In the genomic region with DNA sequence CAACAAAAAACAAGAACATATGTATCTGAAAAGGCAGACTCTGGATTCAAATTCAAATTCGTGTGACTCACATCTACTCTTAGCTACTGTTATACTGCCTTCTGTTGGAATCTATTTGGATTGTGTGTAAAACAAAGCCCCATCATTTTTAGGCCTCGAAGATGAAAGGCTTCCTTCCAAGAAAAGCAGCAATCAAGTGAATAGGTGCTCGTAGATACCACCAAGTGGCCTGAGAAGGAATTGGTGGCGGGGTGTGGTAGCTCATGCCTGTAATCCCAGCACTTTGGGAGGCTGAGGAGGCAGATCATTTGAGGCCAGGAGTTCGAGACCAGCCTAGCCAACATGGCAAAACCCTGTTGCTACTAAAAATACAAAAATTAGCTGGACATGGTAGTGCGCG, we compare ENCODE assay signal across 10 cellular contexts. TPM values are rescaled to one million over a fixed set of nuclear protein-coding genes. Genes with fewer than 3 reads are reported as not detected.
A peak's percentile ranks its signal among the peaks of the same experiment; 100 is the strongest.
DNase-seq lines count a peak whose midpoint lies in the region; ATAC-seq, FAIRE-seq and TF ChIP-seq lines count a peak whose summit lies in the region.
"Had no signal": no experiment of that assay in that cellular context is flagged by ENCODE, and none has a peak within 500 bp of the region (broad histone marks: within the 10 kb centered on the region; RNA-seq: fewer than 3 reads in every experiment).

No MANE protein-coding gene starts in this region.

- WGBS in H1 (ENCODE audit: extremely low coverage in 1 of 2, insufficient coverage in 1 of 2, insufficient read length in 1 of 2, insufficient replicate concordance in 2 of 2, low coverage in 1 of 2, low lambda C conversion rate in 2 of 2, missing lambda C conversion rate in 1 of 2), 2 experiments = 76% methylated on average over 7 of the region's 7 CpGs; no CpG with 5 or more reads in 1 of the 2 experiments

- no peak overlapping the region for H2BK20ac ChIP-seq in H1 (ENCODE audit: low read length)

- H2AFZ ChIP-seq in OCI-LY3 (ENCODE audit: low read depth, low read length) = no peak overlapping the region
- no peak overlapping the region for H2AFZ ChIP-seq in H1 (ENCODE audit: low read length)

- no peak overlapping the region for H4K5ac ChIP-seq in H1 (ENCODE audit: insufficient read length, low read depth, low read length)

- no peak overlapping the region for H3K14ac ChIP-seq in H1 (ENCODE audit: insufficient read length)

- no peak overlapping the region for H2BK15ac ChIP-seq in H1 (ENCODE audit: low read length)

- H3K79me1 ChIP-seq in H1 (ENCODE audit: low read depth, low read length) = no peaks in the 10 kb centered on the region; the same call in 1 of the 2 replicates

- H3K9me3 ChIP-seq in OCI-LY3 (ENCODE audit: insufficient read depth, low read length) = no peaks in the 10 kb centered on the region
- H3K9me3 ChIP-seq in H1 (ENCODE audit: insufficient read depth in 2 of 2, low read depth in 1 of 2, low read length in 1 of 2) = no peaks in the 10 kb centered on the region

- peaks cover 5% of the 10 kb centered on the region; the same call in 1 of the 2 replicates for H3K23me2 ChIP-seq in H1 (ENCODE audit: low read depth, low read length)

- H3K18ac ChIP-seq in H1 (ENCODE audit: extremely low read depth, low read length) = no peak overlapping the region

- H3K4ac ChIP-seq in H1 (replicated peaks; ENCODE audit: insufficient read length, low read depth, low read length) = no peak overlapping the region

- no peak overlapping the region for H4K8ac ChIP-seq in H1 (ENCODE audit: extremely low read depth, insufficient read depth, low read length)

- TF ChIP-seq CTCF in AG04449 (IDR thresholded peaks at IDR 0.05; ENCODE audit: insufficient read depth, low read length, missing control alignments) = peak; percentile 4
- TF ChIP-seq CTCF in OCI-LY3 (IDR thresholded peaks at IDR 0.05; ENCODE audit: low read depth, low read length) = peak; percentile 39
- peak; percentile 45 to 59 (median 47) for TF ChIP-seq CTCF in H1 (IDR thresholded peaks at IDR 0.05; ENCODE audit: control extremely low read depth in 1 of 3, insufficient read depth in 1 of 3, low read depth in 1 of 3, low read length in 3 of 3)

- H3K27ac ChIP-seq in OCI-LY3 (ENCODE audit: low read length) = no peak overlapping the region
- no peak overlapping the region for H3K27ac ChIP-seq in H1 (ENCODE audit: low read depth, low read length)

- no peak for ATAC-seq in HG03135 (IDR thresholded peaks at IDR 0.05; ENCODE audit: unreplicated experiment)
- no peak for ATAC-seq in HG03095 (IDR thresholded peaks at IDR 0.05; ENCODE audit: unreplicated experiment)

- H3K4me3 ChIP-seq in AG04449 (ENCODE audit: low read depth, low read length) (no peak overlapping the region), OCI-LY3 (ENCODE audit: low read length) (no peak overlapping the region), H1 (ENCODE audit: extremely low read depth in 1 of 4, insufficient read depth in 2 of 4, low read depth in 3 of 4, low read length in 4 of 4) (no peak overlapping the region)

- H2BK120ac ChIP-seq in H1 (replicated peaks; ENCODE audit: low read depth, low read length) = no peak overlapping the region

- FAIRE-seq in H1 (lab: Jason Lieb, UNC) = no peak

- H2BK5ac ChIP-seq in H1 (ENCODE audit: low read depth, low read length) = no peak overlapping the region

- no peak for TF ChIP-seq EP300 in H1 (IDR thresholded peaks at IDR 0.05; ENCODE audit: borderline replicate concordance in 1 of 2, low read depth in 2 of 2, low read length in 2 of 2)

- peak; percentile 42 to 51; a peak in 3 of 4 replicates for TF ChIP-seq RAD21 in H1 (IDR thresholded peaks at IDR 0.05 in 1 of 2, conservative IDR thresholded peaks at IDR 0.05 in 1 of 2; ENCODE audit: low read depth in 2 of 2, low read length in 2 of 2)

- H3K56ac ChIP-seq in H1 (replicated peaks; ENCODE audit: insufficient read length, low read depth, low read length) = no peak overlapping the region

- no peaks in the 10 kb centered on the region for H3K79me2 ChIP-seq in OCI-LY3 (ENCODE audit: low read length)
- H3K79me2 ChIP-seq in H1 (ENCODE audit: control insufficient read depth in 1 of 2, insufficient read depth in 2 of 2, low read length in 2 of 2) = peaks cover 0 to 28% of the 10 kb centered on the region in 2 experiments; a peak in 2 of 4 replicates

- no peak for TF ChIP-seq POLR2A in H1 (IDR thresholded peaks at IDR 0.05; ENCODE audit: control extremely low read depth in 1 of 2, low read depth in 2 of 2, low read length in 2 of 2)

- no peak overlapping the region for H4K91ac ChIP-seq in H1 (replicated peaks; ENCODE audit: insufficient read length, low read length)

- H3K4me2 ChIP-seq in OCI-LY3 (ENCODE audit: low read length) (no peak overlapping the region), H1 (ENCODE audit: insufficient read depth in 1 of 2, low read depth in 2 of 2, low read length in 2 of 2) (no peak overlapping the region)

- H3K36me3 ChIP-seq in OCI-LY3 (replicated peaks; ENCODE audit: low read depth, low read length) = no peaks in the 10 kb centered on the region
- H3K36me3 ChIP-seq in H1 (ENCODE audit: control insufficient read depth in 2 of 4, insufficient read depth in 4 of 4, low read length in 3 of 4) = no peaks in the 10 kb centered on the region

- POLR2A ChIA-PET in AG04449 (lab: Yijun Ruan, JAX) = no interaction called here
- POLR2A ChIA-PET in H1 (lab: Charles Lee; ENCODE audit: partially characterized antibody) = no interaction called here

- 0 out of 2 replicates have a peak, but pooled peaks cover 8% of the 10 kb centered on the region for H3K4me1 ChIP-seq in OCI-LY3 (ENCODE audit: low read length)
- peaks cover 9 to 22% (median 18%) of the 10 kb centered on the region in 4 experiments for H3K4me1 ChIP-seq in H1 (replicated peaks in 1 of 4; ENCODE audit: control insufficient read depth in 3 of 4, insufficient read depth in 4 of 4, low read length in 3 of 4)

- no peak overlapping the region for H2AK5ac ChIP-seq in H1 (ENCODE audit: low read depth, low read length)

- no peaks in the 10 kb centered on the region for H4K20me1 ChIP-seq in OCI-LY3 (ENCODE audit: insufficient read depth, low read length)
- H4K20me1 ChIP-seq in H1 (replicated peaks in 1 of 2; ENCODE audit: control insufficient read depth in 1 of 2, insufficient read depth in 2 of 2, low read length in 2 of 2) = peaks cover 0 to 4% of the 10 kb centered on the region in 2 experiments

- H3K27me3 ChIP-seq in OCI-LY3 (ENCODE audit: low read depth, low read length) = peaks cover 20% of the 10 kb centered on the region
- H3K27me3 ChIP-seq in H1 (replicated peaks in 1 of 4; ENCODE audit: control insufficient read depth in 3 of 4, extremely low read depth in 1 of 4, insufficient read depth in 3 of 4, low read length in 3 of 4) = peaks cover 0 to 3% (median 0%) of the 10 kb centered on the region in 4 experiments; a peak in 2 of 7 replicates

- H3K9ac ChIP-seq in OCI-LY3 (ENCODE audit: low read length) (no peak overlapping the region), H1 (replicated peaks in 1 of 4; ENCODE audit: extremely low read depth in 1 of 4, low read depth in 3 of 4, low read length in 3 of 4) (no peak overlapping the region)

- CTCF ChIA-PET in AG04449 (lab: Yijun Ruan, JAX) (interaction anchor here (0.7 to 2.5 kb wide), 7 partner anchors 11 to 127 kb away, joined by 3 to 14 read pairs (median 3); no protein-coding TSS in a partner anchor), H1 (lab: Charles Lee; ENCODE audit: partially characterized antibody) (interaction anchor here (0.6 to 8.9 kb wide), 21 partner anchors 8 to 379 kb away, joined by 3 to 81 read pairs (median 4); no protein-coding TSS in a partner anchor)

- no peak overlapping the region for H3K23ac ChIP-seq in H1 (ENCODE audit: insufficient read length)

- DNase-seq in AG04449 (ENCODE audit: low read depth, low spot score) (no peak), ELF-1 (ENCODE audit: low read depth, low spot score) (peak; percentile 53), H1 (ENCODE audit: low read depth in 1 of 2, low spot score in 2 of 2) (no peak), HT-29 (ENCODE audit: low spot score) (no peak), LoVo (ENCODE audit: low spot score) (no peak)
- DNase-seq: effector CD4-positive, alpha-beta T cell; naive B cell had no signal

- H2BK12ac ChIP-seq in H1 (ENCODE audit: low read depth, low read length) = no peak overlapping the region

TF ChIP-seq in H1, 55 proteins besides CTCF, POLR2A, EP300 and RAD21:
- no peak for TF ChIP-seq HDAC2 (IDR thresholded peaks at IDR 0.05; ENCODE audit: borderline replicate concordance in 1 of 2, low read depth in 2 of 2, low read length in 2 of 2)
- TF ChIP-seq CBX5 (IDR thresholded peaks at IDR 0.05; ENCODE audit: low read depth, low read length) = no peak
- no peak for TF ChIP-seq TCF12 (IDR thresholded peaks at IDR 0.05; ENCODE audit: low read depth, low read length)
- TF ChIP-seq KDM1A (IDR thresholded peaks at IDR 0.05; ENCODE audit: borderline replicate concordance, low read length) = no peak
- 0 out of 2 replicates have a peak, but pooled peaks have one; percentile 39 for TF ChIP-seq E2F6 (IDR thresholded peaks at IDR 0.05)
- no peak for TF ChIP-seq CHD1 (IDR thresholded peaks at IDR 0.05; ENCODE audit: low read depth, low read length)
- TF ChIP-seq SP2 (IDR thresholded peaks at IDR 0.05; ENCODE audit: low read length) = no peak

RNA-seq across cellular contexts. Expression of gene GRAMD1B, which starts 4.2 kb away (rescaled TPM):
- 21.2 and 22.4 TPM in 2 replicates for total RNA-seq in H1 (2021; fragmentation: NEBNext Ultra II Directional; extraction: Animal tissue kit (Norgen Biotek cat#: 25700))
- 10.1 and 11.9 TPM in 2 replicates for polyA plus RNA-seq in H1 (2011; rRNA removed)
- 11.3 TPM for polyA plus RNA-seq in H1 (2011; cell fraction: cytosol; rRNA removed)
- polyA plus RNA-seq in H1 (2011; cell fraction: nucleus; rRNA removed) = 30.0 TPM
- polyA plus RNA-seq in H1 (2012, experiment 1 of 2) = 8.6 to 12.0 TPM (median 10.4 TPM) in 4 replicates
- 4.4 TPM for polyA plus RNA-seq in H1 (2012, experiment 2 of 2)
- polyA plus RNA-seq in H1 (2013, experiment 1 of 2) = 6.9 TPM
- 8.4 TPM for polyA plus RNA-seq in H1 (2013, experiment 2 of 2)
- polyA minus RNA-seq in H1 (2011; rRNA and poly(A)+ RNA removed) = 19.2 and 25.7 TPM in 2 replicates
- polyA minus RNA-seq in H1 (2011; cell fraction: cytosol; rRNA and poly(A)+ RNA removed) = 13.7 TPM
- polyA minus RNA-seq in H1 (2011; cell fraction: nucleus; rRNA and poly(A)+ RNA removed) = 29.4 TPM
- 83.4 and 92.4 TPM in 2 replicates for total RNA-seq in HT-29 (2014; rRNA removed; shearing (Covaris generic))
